ENCODE assay signal across 15 cellular contexts in genomic region chr22:31953251-31953650, GRCh38. TPM values are rescaled to one million over a fixed set of nuclear protein-coding genes. Genes with fewer than 3 reads are reported as not detected.
A peak's percentile ranks its signal among the peaks of the same experiment; 100 is the strongest.
DNase-seq lines count a peak whose midpoint lies in the region; ATAC-seq and TF ChIP-seq lines count a peak whose summit lies in the region.
"Had no signal": no experiment of that assay in that cellular context is flagged by ENCODE, and none has a peak within 500 bp of the region (broad histone marks: within the 10 kb centered on the region; RNA-seq: fewer than 3 reads in every experiment).

No MANE protein-coding gene starts in this region.

- no peaks in the 10 kb centered on the region for H3K27me3 Mint-ChIP-seq in CD8-positive, alpha-beta memory T cell
- H3K27me3 Mint-ChIP-seq in WTC11 (ENCODE audit: low read depth) (no peaks in the 10 kb centered on the region), neural progenitor cell (ENCODE audit: insufficient read depth, low read depth) (peaks cover 3% of the 10 kb centered on the region)

- H3F3A ChIP-seq in neural progenitor cell (ENCODE audit: low read depth), result peaks cover 15% of the 10 kb centered on the region

- TF ChIP-seq EP300 in esophagus muscularis mucosa (IDR thresholded peaks at IDR 0.05), result no peak

- H3K9me3 ChIP-seq in CD8-positive, alpha-beta memory T cell (ENCODE audit: low read length), result no peaks in the 10 kb centered on the region
- no peaks in the 10 kb centered on the region for H3K9me3 ChIP-seq in esophagus muscularis mucosa
- no peaks in the 10 kb centered on the region for H3K9me3 ChIP-seq in skeletal muscle tissue (ENCODE audit: control insufficient read depth in 3 of 3, low read length in 3 of 3)
- H3K9me3 ChIP-seq in neural progenitor cell (ENCODE audit: low read depth), result no peaks in the 10 kb centered on the region
- H3K9me3 ChIP-seq: SJCRH30 had no signal

- ATAC-seq in WTC11, result no peak
- no peak for ATAC-seq in HG03354 (IDR thresholded peaks at IDR 0.05; ENCODE audit: poor library complexity, severe bottlenecking, unreplicated experiment)
- ATAC-seq: GM12878 had no signal

- no peak overlapping the region for H2AFZ ChIP-seq in neural progenitor cell (replicated peaks)

- H3K36me3 ChIP-seq in CD8-positive, alpha-beta memory T cell (ENCODE audit: insufficient read depth, low read length), result peaks cover 14% of the 10 kb centered on the region
- H3K36me3 ChIP-seq in esophagus muscularis mucosa, result peaks cover 14 to 49% (median 36%) of the 10 kb centered on the region in 4 donors
- peaks cover 11 to 30% (median 25%) of the 10 kb centered on the region in 3 donors for H3K36me3 ChIP-seq in skeletal muscle tissue (ENCODE audit: control insufficient read depth in 3 of 3, insufficient read depth in 3 of 3, low read length in 3 of 3)
- H3K36me3 ChIP-seq in neural progenitor cell, result peaks cover 3% of the 10 kb centered on the region

- intact Hi-C loops in esophagus muscularis mucosa (cut with DNase I), result no loop called here

- no peak for TF ChIP-seq CTCF in WTC11 (IDR thresholded peaks at IDR 0.05)
- TF ChIP-seq CTCF in esophagus muscularis mucosa (IDR thresholded peaks at IDR 0.05), result no peak
- TF ChIP-seq CTCF in neural progenitor cell (IDR thresholded peaks at IDR 0.05), result no peak

- peaks cover 0 to 54% (median 10%) of the 10 kb centered on the region in 3 donors for H3K36me3 Mint-ChIP-seq in CD8-positive, alpha-beta memory T cell
- H3K36me3 Mint-ChIP-seq in WTC11, result peaks cover 45% of the 10 kb centered on the region
- H3K36me3 Mint-ChIP-seq in neural progenitor cell, result peaks cover 53% of the 10 kb centered on the region

- no peak overlapping the region for H3K4me2 ChIP-seq in neural progenitor cell

- peak overlapping the region; percentile 59 to 97 (median 90) for H3K27ac Mint-ChIP-seq in CD8-positive, alpha-beta memory T cell
- H3K27ac Mint-ChIP-seq in WTC11, result peak overlapping the region; percentile 81
- no peak overlapping the region for H3K27ac Mint-ChIP-seq in neural progenitor cell

- no peak overlapping the region for H3K9ac ChIP-seq in skeletal muscle tissue (ENCODE audit: low read depth in 1 of 3, low read length in 3 of 3)
- no peak overlapping the region for H3K9ac ChIP-seq in neural progenitor cell

- no peak overlapping the region for H3K4me3 ChIP-seq in CD8-positive, alpha-beta memory T cell (ENCODE audit: low read length)
- H3K4me3 ChIP-seq in esophagus muscularis mucosa (no peak overlapping the region), skeletal muscle tissue (ENCODE audit: low read length in 3 of 3) (no peak overlapping the region), neural progenitor cell (no peak overlapping the region)
- H3K4me3 ChIP-seq: GM12878, SJCRH30 had no signal

- DNase-seq in CD8-positive, alpha-beta memory T cell, result no peak
- DNase-seq in WTC11 (ENCODE audit: low spot score) (no peak), esophagus muscularis mucosa (ENCODE audit: extremely low spot score) (no peak), AG08396 (ENCODE audit: low spot score) (no peak), Kasumi-1 (lab: John Stamatoyannopoulos, UW) (no peak), neural progenitor cell (ENCODE audit: low spot score) (no peak)
- DNase-seq: activated CD8-positive, alpha-beta memory T cell treated with anti-CD3 and anti-CD28 coated beads, Interleukin-2, amount 50 U/mL, for 48 hours; C1 segment of cervical spinal cord; NCI-H2171 treated with DMSO at 0.1 percent for 48 hours; SJCRH30; stimulated activated CD4-positive, alpha-beta T cell treated with anti-CD3 and anti-CD28 coated beads, Interleukin-2, amount 100 ng/mL, for 24 hours had no signal

- peaks cover 88% of the 10 kb centered on the region for H3K79me2 ChIP-seq in neural progenitor cell (ENCODE audit: low read depth)

- peaks cover 58% of the 10 kb centered on the region for H3K4me1 ChIP-seq in CD8-positive, alpha-beta memory T cell (ENCODE audit: insufficient read depth, low read length)
- H3K4me1 ChIP-seq in esophagus muscularis mucosa (peaks cover 43 to 70% (median 68%) of the 10 kb centered on the region in 4 donors), skeletal muscle tissue (ENCODE audit: control insufficient read depth in 3 of 3, insufficient read depth in 3 of 3, low read length in 3 of 3) (peaks cover 27 to 43% (median 29%) of the 10 kb centered on the region in 3 donors), neural progenitor cell (no peaks in the 10 kb centered on the region)
- H3K4me1 ChIP-seq: SJCRH30 had no signal

- peak overlapping the region in 5 of 7 donors; percentile 0 to 72 (median 40) for H3K4me3 Mint-ChIP-seq in CD8-positive, alpha-beta memory T cell
- H3K4me3 Mint-ChIP-seq in WTC11, result no peak overlapping the region
- H3K4me3 Mint-ChIP-seq in neural progenitor cell, result no peak overlapping the region

- H3K27me3 ChIP-seq in CD8-positive, alpha-beta memory T cell (ENCODE audit: insufficient read depth, low read length, poor library complexity, severe bottlenecking), result no peaks in the 10 kb centered on the region
- no peaks in the 10 kb centered on the region for H3K27me3 ChIP-seq in esophagus muscularis mucosa
- H3K27me3 ChIP-seq in skeletal muscle tissue (ENCODE audit: control insufficient read depth in 3 of 3, insufficient read depth in 3 of 3, low read length in 3 of 3), result no peaks in the 10 kb centered on the region
- no peaks in the 10 kb centered on the region for H3K27me3 ChIP-seq in neural progenitor cell
- H3K27me3 ChIP-seq: SJCRH30 had no signal

- POLR2A ChIA-PET in CD8-positive, alpha-beta memory T cell (lab: Charles Lee), result no interaction called here
- POLR2A ChIA-PET in WTC11 (lab: Charles Lee), result interaction anchor here (1.3 kb wide), 1 partner anchor 291 kb away, joined by 3 read pairs; the partner anchor contains the start of gene PISD

- CTCF ChIA-PET in CD8-positive, alpha-beta memory T cell (lab: Charles Lee), result interaction anchor here (1.2 to 2.1 kb wide), 2 partner anchors 9 to 17 kb away, joined by 4 to 8 read pairs; no protein-coding TSS in a partner anchor
- CTCF ChIA-PET in WTC11 (lab: Charles Lee), result interaction anchor here (1.2 to 1.7 kb wide), 2 partner anchors 17 to 127 kb away, joined by 3 to 8 read pairs; no protein-coding TSS in a partner anchor

- H3K4me1 Mint-ChIP-seq in CD8-positive, alpha-beta memory T cell, result peaks cover 63 to 78% (median 76%) of the 10 kb centered on the region in 3 donors
- H3K4me1 Mint-ChIP-seq in WTC11 (peaks cover 43% of the 10 kb centered on the region), neural progenitor cell (peaks cover 13% of the 10 kb centered on the region)

- H3K27ac ChIP-seq in CD8-positive, alpha-beta memory T cell (ENCODE audit: low read depth, low read length), result no peak overlapping the region
- peak overlapping the region; percentile 66 to 84 (median 76) for H3K27ac ChIP-seq in esophagus muscularis mucosa (replicated peaks in 1 of 4)
- peak overlapping the region; percentile 68 for H3K27ac ChIP-seq in skeletal muscle tissue (ENCODE audit: low read depth, low read length)
- no peak overlapping the region for H3K27ac ChIP-seq in neural progenitor cell
- H3K27ac ChIP-seq: SJCRH30, VCaP had no signal

- 86% methylated on average over 3 of the region's 3 CpGs for WGBS in esophagus muscularis mucosa

- H4K20me1 ChIP-seq in neural progenitor cell (ENCODE audit: low read depth), result peaks cover 94% of the 10 kb centered on the region

- no peak for TF ChIP-seq POLR2A in esophagus muscularis mucosa (IDR thresholded peaks at IDR 0.05; ENCODE audit: low read depth)

- no peaks in the 10 kb centered on the region for H3K9me3 Mint-ChIP-seq in CD8-positive, alpha-beta memory T cell
- H3K9me3 Mint-ChIP-seq in WTC11 (no peaks in the 10 kb centered on the region), neural progenitor cell (no peaks in the 10 kb centered on the region)

TF ChIP-seq in WTC11, 78 proteins besides CTCF, POLR2A, EP300 and RAD21 (continues in another document):
- no peak for TF ChIP-seq GABPB1 (CRISPR knock-in tag; IDR thresholded peaks at IDR 0.05)
- TF ChIP-seq TEAD1 (CRISPR knock-in tag; IDR thresholded peaks at IDR 0.05), result no peak
- no peak for TF ChIP-seq ZNF416 (CRISPR knock-in tag; IDR thresholded peaks at IDR 0.05)
- TF ChIP-seq ERG (CRISPR knock-in tag; IDR thresholded peaks at IDR 0.05), result no peak
- no peak for TF ChIP-seq ZNF423 (CRISPR knock-in tag; IDR thresholded peaks at IDR 0.05)
- TF ChIP-seq ATF2 (CRISPR knock-in tag; IDR thresholded peaks at IDR 0.05; ENCODE audit: borderline replicate concordance, low read depth), result no peak
- TF ChIP-seq E2F5 (CRISPR knock-in tag; IDR thresholded peaks at IDR 0.05), result no peak

RNA-seq across cellular contexts. Expression of gene YWHAH, which starts 8.9 kb away (rescaled TPM):
- total RNA-seq in CD8-positive, alpha-beta memory T cell, result 100 to 1,000 TPM; 185 to 198 TPM
- polyA plus RNA-seq in CD8-positive, alpha-beta memory T cell, result 113 TPM
- total RNA-seq in WTC11 (2021) (190 to 205 TPM (median 203 TPM) in 3 replicates), esophagus muscularis mucosa (100 to 1,000 TPM; 132 to 232 (median 183) TPM), skeletal muscle tissue (52.7 TPM), neural progenitor cell (ENCODE audit: low replicate concordance) (154 and 158 TPM in 2 replicates)

Comparison
In these comparisons a context has a peak if more than half of its experiments do, and no peak if none do; other contexts are left out.
1. H3K27ac ChIP-seq: peak in esophagus muscularis mucosa (4 of 4) and skeletal muscle tissue (single experiment); none in CD8-positive, alpha-beta memory T cell (single experiment) and neural progenitor cell (single experiment).
2. H3K4me3 Mint-ChIP-seq: peak in CD8-positive, alpha-beta memory T cell (5 of 7); none in WTC11 (single experiment) and neural progenitor cell (single experiment).